In genomic region chr12:89015419-89015818, GRCh38 we compare ENCODE assay signal across 29 cellular contexts.
"Had no signal": no experiment of that assay in that cellular context is flagged by ENCODE, and none has a peak within 500 bp of the region (broad histone marks: within the 10 kb centered on the region; RNA-seq: fewer than 3 reads in every experiment).

No MANE protein-coding gene starts in this region.

- H3K9me3 ChIP-seq: ascending aorta, breast epithelium, colonic mucosa, heart left ventricle had no signal

- H3K27ac ChIP-seq: ascending aorta, breast epithelium, cardiac muscle cell, colonic mucosa, heart left ventricle had no signal

- H3K4me1 ChIP-seq: breast epithelium, colonic mucosa had no signal

- FAIRE-seq: frontal cortex had no signal

- H3K27me3 ChIP-seq: ascending aorta, breast epithelium, cardiac muscle cell, colonic mucosa, heart left ventricle had no signal

- ATAC-seq: activated CD4-positive, alpha-beta T cell treated with anti-CD3 and anti-CD28 coated beads for 36 hours; activated CD8-positive, alpha-beta memory T cell treated with anti-CD3 and anti-CD28 coated beads, Interleukin-2, amount 10 ng/mL, durations not matched to agents 7 days and 5 days; activated CD8-positive, alpha-beta T cell treated with anti-CD3 and anti-CD28 coated beads, Interleukin-2, amount 10 ng/mL, durations not matched to agents 7 days and 5 days; activated naive CD8-positive, alpha-beta T cell treated with anti-CD3 and anti-CD28 coated beads, Interleukin-2, amount 50 U/mL, for 24 hours; esophagus mucosa; heart left ventricle; T-helper 17 cell had no signal

- H3K36me3 ChIP-seq: ascending aorta, breast epithelium, cardiac muscle cell, colonic mucosa, heart left ventricle had no signal

- DNase-seq: activated CD4-positive, alpha-beta memory T cell treated with anti-CD3 and anti-CD28 coated beads for 36 hours; activated CD4-positive, alpha-beta T cell treated with anti-CD3 and anti-CD28 coated beads for 36 hours; activated CD4-positive, alpha-beta T cell treated with anti-CD3 and anti-CD28 coated beads, Interleukin-2, amount 10 ng/mL, durations not matched to agents 24 days and 14 days; activated CD4-positive, CD25-positive, alpha-beta regulatory T cell; activated CD4-positive, CD25-positive, alpha-beta regulatory T cell treated with anti-CD3 and anti-CD28 coated beads, Interleukin-2, amount 50 U/mL, for 72 hours; activated CD8-positive, alpha-beta memory T cell treated with anti-CD3 and anti-CD28 coated beads, Interleukin-2, amount 10 ng/mL, durations not matched to agents 7 days and 5 days; activated CD8-positive, alpha-beta memory T cell treated with anti-CD3 and anti-CD28 coated beads, Interleukin-2, amount 50 U/mL, for 4 hours; activated CD8-positive, alpha-beta T cell treated with anti-CD3 and anti-CD28 coated beads, Interleukin-2, amount 10 ng/mL, durations not matched to agents 7 days and 5 days; activated effector memory CD4-positive, alpha-beta T cell treated with anti-CD3 and anti-CD28 coated beads, Interleukin-2, amount 50 U/mL, for 16 hours; activated naive CD4-positive, alpha-beta T cell treated with anti-CD3 and anti-CD28 coated beads for 36 hours; activated naive CD8-positive, alpha-beta T cell treated with anti-CD3 and anti-CD28 coated beads for 36 hours; activated naive CD8-positive, alpha-beta T cell treated with anti-CD3 and anti-CD28 coated beads, Interleukin-2, amount 50 U/mL, for 24 hours; activated T-cell treated with anti-CD3 and anti-CD28 coated beads, Interleukin-2, amount 50 U/mL, for 1 hour; activated T-cell treated with anti-CD3 and anti-CD28 coated beads, Interleukin-2, amount 50 U/mL, for 48 hours; central memory CD4-positive, alpha-beta T cell; cerebellar nuclear complex; colonic mucosa; effector CD8-positive, alpha-beta T cell; endodermal cell; foreskin fibroblast; glutamatergic neuron; heart left ventricle; T-helper 17 cell; T1000 had no signal

- H3K4me3 ChIP-seq: ascending aorta, breast epithelium, cardiac muscle cell, colonic mucosa, heart left ventricle had no signal
